ENCODE assay signal across 19 cellular contexts in the genomic region with DNA sequence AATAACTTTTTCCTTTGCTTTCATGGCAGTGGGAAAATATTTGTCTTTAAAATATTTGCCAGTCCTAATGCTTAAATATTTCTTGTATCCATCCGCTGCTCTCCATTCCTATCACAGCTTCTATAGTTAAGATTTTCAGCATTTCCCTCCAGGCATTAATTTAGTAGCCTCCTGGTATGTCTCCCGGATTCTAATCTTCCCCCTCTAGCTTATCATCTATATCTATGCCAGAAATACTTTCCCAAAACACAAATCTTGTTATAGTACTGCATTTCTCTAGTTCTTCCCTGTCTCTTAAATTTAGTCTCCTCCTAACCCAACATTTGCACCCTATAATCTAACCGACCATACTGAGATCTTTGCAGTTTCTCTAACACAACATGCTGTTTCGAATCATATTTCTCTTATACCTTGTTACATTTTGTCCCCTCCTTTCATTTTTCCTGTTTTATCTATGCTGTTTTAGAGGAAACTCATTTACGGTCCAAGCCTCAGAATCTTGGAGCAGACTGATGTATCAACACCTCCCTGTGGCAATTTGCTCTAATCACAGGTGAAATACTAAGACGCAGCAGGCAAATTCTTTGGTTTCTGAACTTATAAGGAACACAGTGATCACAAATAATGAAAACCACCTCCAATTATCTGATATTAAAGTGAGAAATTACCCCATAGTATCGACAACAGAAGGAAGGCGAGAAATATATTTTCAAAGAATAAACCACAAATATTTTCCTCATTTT. TPM values are rescaled to one million over a fixed set of nuclear protein-coding genes. Genes with fewer than 3 reads are reported as not detected.
DNase-seq lines count a peak whose midpoint lies in the region; ATAC-seq, FAIRE-seq and TF ChIP-seq lines count a peak whose summit lies in the region.
"Had no signal": no experiment of that assay in that cellular context is flagged by ENCODE, and none has a peak within 500 bp of the region (broad histone marks: within the 10 kb centered on the region; RNA-seq: fewer than 3 reads in every experiment).

No MANE protein-coding gene starts in this region.

- H3K4me3 ChIP-seq in SK-N-SH (ENCODE audit: low read depth in 2 of 2, low read length in 1 of 2): no peak overlapping the region
- no peak overlapping the region for H3K4me3 ChIP-seq in OCI-LY1 (ENCODE audit: low read depth, low read length, poor library complexity, severe bottlenecking)
- H3K4me3 ChIP-seq in K562: no peak overlapping the region
- H3K4me3 ChIP-seq in neural progenitor cell: no peak overlapping the region
- no peak overlapping the region for H3K4me3 ChIP-seq in left ventricle myocardium inferior

- H3K9me3 Mint-ChIP-seq in neural progenitor cell: no peaks in the 10 kb centered on the region
- peaks cover 4% of the 10 kb centered on the region for H3K9me3 Mint-ChIP-seq in activated naive CD4-positive, alpha-beta T cell treated with anti-CD3 and anti-CD28 coated beads for 36 hours

- H3K4me1 Mint-ChIP-seq in neural progenitor cell: no peaks in the 10 kb centered on the region
- no peaks in the 10 kb centered on the region for H3K4me1 Mint-ChIP-seq in activated naive CD4-positive, alpha-beta T cell treated with anti-CD3 and anti-CD28 coated beads for 36 hours (ENCODE audit: low read depth)
- H3K4me1 Mint-ChIP-seq: B cell had no signal

- H3K4me1 ChIP-seq in SK-N-SH (ENCODE audit: control insufficient read depth in 1 of 2, insufficient read depth in 2 of 2, low read depth in 1 of 2, low read length in 1 of 2) (peaks cover 0 to 3% of the 10 kb centered on the region in 2 experiments; a peak in 1 of 4 replicates), OCI-LY1 (ENCODE audit: insufficient read depth, low read length, severe bottlenecking) (peaks cover 18% of the 10 kb centered on the region), K562 (replicated peaks in 1 of 2; ENCODE audit: control insufficient read depth in 2 of 2, insufficient read depth in 2 of 2, low read length in 2 of 2) (no peaks in the 10 kb centered on the region), neural progenitor cell (no peaks in the 10 kb centered on the region), left ventricle myocardium inferior (no peaks in the 10 kb centered on the region)

- no peaks in the 10 kb centered on the region for H3K9me1 ChIP-seq in K562 (ENCODE audit: control insufficient read depth, insufficient read depth, low read length)

- ATAC-seq in SK-N-SH treated with all-trans-retinoic acid at 6 μM for 48 hours (no peak), K562 (peak; percentile 32; the same call in 1 of the 3 replicates), GM18511 (IDR thresholded peaks at IDR 0.05; ENCODE audit: unreplicated experiment) (no peak)

- H3K27ac ChIP-seq in SK-N-SH (ENCODE audit: low read depth in 2 of 2, low read length in 1 of 2) (no peak overlapping the region), OCI-LY1 (ENCODE audit: low read depth, low read length, poor library complexity, severe bottlenecking) (no peak overlapping the region), K562 (ENCODE audit: extremely low read depth, low read depth, low read length) (no peak overlapping the region), neural progenitor cell (no peak overlapping the region), left ventricle myocardium inferior (replicated peaks) (no peak overlapping the region)

- no peaks in the 10 kb centered on the region for H3K9me3 ChIP-seq in SK-N-SH
- peaks cover 11% of the 10 kb centered on the region for H3K9me3 ChIP-seq in OCI-LY1 (ENCODE audit: low read length)
- no peaks in the 10 kb centered on the region for H3K9me3 ChIP-seq in K562 (replicated peaks; ENCODE audit: control insufficient read depth, insufficient read depth, low read depth, low read length)
- H3K9me3 ChIP-seq in neural progenitor cell (ENCODE audit: low read depth): no peaks in the 10 kb centered on the region
- peaks cover 11% of the 10 kb centered on the region for H3K9me3 ChIP-seq in left ventricle myocardium inferior (replicated peaks)

- H3K9me2 ChIP-seq in SK-N-SH (no peaks in the 10 kb centered on the region), OCI-LY1 (ENCODE audit: low read depth, low read length) (no peaks in the 10 kb centered on the region)

- TF ChIP-seq CTCF in SK-N-SH (IDR thresholded peaks at IDR 0.05) (no peak), OCI-LY1 (IDR thresholded peaks at IDR 0.05; ENCODE audit: low read length) (peak; percentile 48), K562 (IDR thresholded peaks at IDR 0.05 in 2 of 3, conservative IDR thresholded peaks at IDR 0.05 in 1 of 3; ENCODE audit: insufficient read depth in 2 of 3, low read depth in 1 of 3, low read length in 3 of 3) (peak in 1 of 3 experiments; percentile 19; a peak in 1 of 6 replicates), neural progenitor cell (IDR thresholded peaks at IDR 0.05) (peak; percentile 11), left ventricle myocardium inferior (IDR thresholded peaks at IDR 0.05; ENCODE audit: borderline replicate concordance) (no peak)

- 0 out of 2 replicates have a peak overlapping the region, but pooled peaks have one; percentile 9 for H3K4me2 ChIP-seq in SK-N-SH
- H3K4me2 ChIP-seq in OCI-LY1 (ENCODE audit: low read length): peak overlapping the region; percentile 9; the same call in 1 of the 2 replicates
- no peak overlapping the region for H3K4me2 ChIP-seq in K562 (ENCODE audit: insufficient read depth, low read length)
- H3K4me2 ChIP-seq in neural progenitor cell: no peak overlapping the region

- WGBS in SK-N-SH (ENCODE audit: low lambda C conversion rate): 36% methylated on average over 8 of the region's 8 CpGs
- 2% methylated on average over 8 of the region's 8 CpGs for WGBS in K562 (ENCODE audit: insufficient coverage, low coverage, missing lambda C conversion rate)

- H3F3A ChIP-seq in SK-N-SH (replicated peaks; ENCODE audit: insufficient read depth) (no peaks in the 10 kb centered on the region), OCI-LY1 (ENCODE audit: insufficient read depth, low read length) (peaks cover 3% of the 10 kb centered on the region; the same call in 1 of the 2 replicates), neural progenitor cell (ENCODE audit: low read depth) (no peaks in the 10 kb centered on the region)

- H2AFZ ChIP-seq in SK-N-SH (ENCODE audit: low read depth): no peak overlapping the region
- H2AFZ ChIP-seq in OCI-LY1 (ENCODE audit: low read length): peak overlapping the region; percentile 90
- H2AFZ ChIP-seq in K562 (ENCODE audit: low read depth, low read length): no peak overlapping the region
- H2AFZ ChIP-seq in neural progenitor cell (replicated peaks): no peak overlapping the region

- H3K79me2 ChIP-seq in SK-N-SH (ENCODE audit: insufficient read depth) (peaks cover 7% of the 10 kb centered on the region), OCI-LY1 (ENCODE audit: insufficient read depth, low read length) (no peaks in the 10 kb centered on the region), K562 (ENCODE audit: control insufficient read depth, insufficient read depth, low read length) (no peaks in the 10 kb centered on the region), neural progenitor cell (ENCODE audit: low read depth) (no peaks in the 10 kb centered on the region)

- no peaks in the 10 kb centered on the region for H4K20me1 ChIP-seq in SK-N-SH (ENCODE audit: insufficient read depth)
- no peaks in the 10 kb centered on the region for H4K20me1 ChIP-seq in OCI-LY1 (ENCODE audit: insufficient read depth, low read length)
- no peaks in the 10 kb centered on the region for H4K20me1 ChIP-seq in K562 (replicated peaks; ENCODE audit: control insufficient read depth, insufficient read depth, low read length)
- no peaks in the 10 kb centered on the region for H4K20me1 ChIP-seq in neural progenitor cell (ENCODE audit: low read depth)

- no peaks in the 10 kb centered on the region for H3K27me3 Mint-ChIP-seq in neural progenitor cell (ENCODE audit: insufficient read depth, low read depth)
- no peaks in the 10 kb centered on the region for H3K27me3 Mint-ChIP-seq in activated naive CD4-positive, alpha-beta T cell treated with anti-CD3 and anti-CD28 coated beads for 36 hours (ENCODE audit: low read depth)
- H3K27me3 Mint-ChIP-seq: B cell; CD4-positive, alpha-beta T cell had no signal

- FAIRE-seq in K562 (lab: Jason Lieb, UNC): no peak
- FAIRE-seq: G401.6, GM12892, GM19239, H54 had no signal

- TF ChIP-seq EP300 in SK-N-SH (IDR thresholded peaks at IDR 0.05; ENCODE audit: borderline replicate concordance in 1 of 2, low read depth in 1 of 2, low read length in 1 of 2) (no peak), K562 (IDR thresholded peaks at IDR 0.05; ENCODE audit: low read length) (no peak)

- in situ Hi-C loops in K562 (cut with MboI): no loop called here

- H3K36me3 Mint-ChIP-seq in neural progenitor cell: no peaks in the 10 kb centered on the region
- H3K36me3 Mint-ChIP-seq in activated naive CD4-positive, alpha-beta T cell treated with anti-CD3 and anti-CD28 coated beads for 36 hours (ENCODE audit: low read depth): no peaks in the 10 kb centered on the region

- no peak overlapping the region for H3K9ac ChIP-seq in SK-N-SH
- no peak overlapping the region for H3K9ac ChIP-seq in OCI-LY1 (ENCODE audit: low read length)
- H3K9ac ChIP-seq in K562 (ENCODE audit: insufficient read depth in 1 of 2, low read depth in 2 of 2, low read length in 2 of 2): no peak overlapping the region
- no peak overlapping the region for H3K9ac ChIP-seq in neural progenitor cell

- CTCF ChIA-PET in SK-N-SH (lab: Yijun Ruan, JAX) (interaction anchor here (1.3 to 1.9 kb wide), 3 partner anchors 7 to 18 kb away, joined by 3 to 7 read pairs (median 3); partner anchors contain the start of gene CNTNAP2), K562 (lab: Yijun Ruan, JAX; ENCODE audit: low intra/inter-chr PET ratio) (no interaction called here)
- CTCF ChIA-PET in activated naive CD4-positive, alpha-beta T cell treated with anti-CD3 and anti-CD28 coated beads for 36 hours (lab: Charles Lee): no interaction called here

- POLR2A ChIA-PET in SK-N-SH (lab: Yijun Ruan, JAX): no interaction called here
- POLR2A ChIA-PET in K562 (lab: Yijun Ruan, JAX): no interaction called here

- H3K27ac Mint-ChIP-seq in neural progenitor cell: no peak overlapping the region
- no peak overlapping the region for H3K27ac Mint-ChIP-seq in activated naive CD4-positive, alpha-beta T cell treated with anti-CD3 and anti-CD28 coated beads for 36 hours
- H3K27ac Mint-ChIP-seq: B cell; CD4-positive, alpha-beta T cell had no signal

- BruUV-seq in K562 (replicated peaks; lab: Mats Ljungman, UMichigan): no TSS peak

- no peak overlapping the region for H3K4me3 Mint-ChIP-seq in neural progenitor cell
- H3K4me3 Mint-ChIP-seq in activated naive CD4-positive, alpha-beta T cell treated with anti-CD3 and anti-CD28 coated beads for 36 hours: no peak overlapping the region
- H3K4me3 Mint-ChIP-seq: B cell; CD4-positive, alpha-beta T cell had no signal

- intact Hi-C loops in K562 (cut with micrococcal nuclease): no loop called here
- intact Hi-C loops in activated naive CD4-positive, alpha-beta T cell treated with anti-CD3 and anti-CD28 coated beads for 36 hours (cut with micrococcal nuclease): no loop called here
- intact Hi-C loops in left ventricle myocardium inferior (cut with micrococcal nuclease): no loop called here

- H3K27me3 ChIP-seq in SK-N-SH (ENCODE audit: insufficient read depth): no peaks in the 10 kb centered on the region
- H3K27me3 ChIP-seq in OCI-LY1 (ENCODE audit: insufficient read depth, low read length): no peaks in the 10 kb centered on the region
- no peaks in the 10 kb centered on the region for H3K27me3 ChIP-seq in K562 (ENCODE audit: control insufficient read depth in 2 of 2, insufficient read depth in 2 of 2, low read length in 2 of 2)
- H3K27me3 ChIP-seq in neural progenitor cell: no peaks in the 10 kb centered on the region
- H3K27me3 ChIP-seq in left ventricle myocardium inferior (ENCODE audit: low read depth): no peaks in the 10 kb centered on the region

- no peak for DNase-seq in SK-N-SH
- no peak for DNase-seq in K562 (ENCODE audit: extremely low read depth in 1 of 4, low spot score in 3 of 4)
- no peak for DNase-seq in neural progenitor cell (ENCODE audit: low spot score)
- no peak for DNase-seq in activated naive CD4-positive, alpha-beta T cell treated with anti-CD3 and anti-CD28 coated beads for 36 hours
- no peak for DNase-seq in left ventricle myocardium inferior
- DNase-seq: C1 segment of cervical spinal cord; CD4-positive, alpha-beta T cell; DMS153; DMS79 treated with DMSO at 0.1 percent for 48 hours; EL; IMR-90 had no signal

- no peak; the same call in 1 of the 2 replicates for TF ChIP-seq RAD21 in SK-N-SH (IDR thresholded peaks at IDR 0.05; ENCODE audit: low read length)
- peak in 1 of 2 experiments; percentile 21; a peak in 1 of 4 replicates for TF ChIP-seq RAD21 in K562 (CRISPR knock-in tag; conservative IDR thresholded peaks at IDR 0.05 in 1 of 2, IDR thresholded peaks at IDR 0.05 in 1 of 2)

- no peaks in the 10 kb centered on the region for H3K36me3 ChIP-seq in SK-N-SH (replicated peaks in 1 of 2; ENCODE audit: control insufficient read depth in 1 of 2, insufficient read depth in 2 of 2, low read length in 1 of 2)
- no peaks in the 10 kb centered on the region for H3K36me3 ChIP-seq in OCI-LY1 (ENCODE audit: insufficient read depth, low read length)
- H3K36me3 ChIP-seq in K562 (ENCODE audit: control insufficient read depth, insufficient read depth, low read length): no peaks in the 10 kb centered on the region
- H3K36me3 ChIP-seq in neural progenitor cell: no peaks in the 10 kb centered on the region
- no peaks in the 10 kb centered on the region for H3K36me3 ChIP-seq in left ventricle myocardium inferior

- TF ChIP-seq POLR2A in K562 (conservative IDR thresholded peaks at IDR 0.05): no peak

RNA-seq across cellular contexts. Expression of gene CNTNAP2, which starts 10.3 kb away (rescaled TPM):
- polyA plus RNA-seq in SK-N-SH (2012; rRNA removed) (3.4 and 4.0 TPM in 2 replicates), K562 (2011; rRNA removed) (not detected in 2 replicates), K562 (2014; fragmentation: Illumina TruSeq; extraction: Trizol) (0.10 TPM in 1 of 2 replicates, not detected in the other), K562 (2014; fragmentation: Nextera tagmentation; extraction: Ambion mirVana) (not detected), K562 (2014; rRNA removed) (0.04 TPM in 1 of 2 replicates, not detected in the other)
- polyA plus RNA-seq in SK-N-SH (2012; cell fraction: cytosol; rRNA removed): 4.9 and 5.3 TPM in 2 replicates
- 1.4 and 3.0 TPM in 2 replicates for polyA plus RNA-seq in SK-N-SH (2012; cell fraction: nucleus; rRNA removed)
- 0.23 and 0.49 TPM in 2 replicates for total RNA-seq in K562 (2011; cell fraction: chromatin; rRNA removed; ENCODE audit: low replicate concordance)
- 0.17 and 0.26 TPM in 2 replicates for total RNA-seq in K562 (2011; cell fraction: nucleolus; rRNA removed)
- total RNA-seq in K562 (2011; cell fraction: nucleoplasm; rRNA removed): 0.29 and 0.46 TPM in 2 replicates
- total RNA-seq in K562 (2014; rRNA removed) (0.09 and 0.37 TPM in 2 replicates), K562 (2014; rRNA removed; fragmentation: Illumina TruSeq; extraction: Trizol) (0.07 TPM in 1 of 2 replicates, not detected in the other), K562 (2015; rRNA removed; fragmentation: Illumina TruSeq; extraction: Trizol) (0.18 and 0.53 TPM in 2 replicates), K562 (2021) (0.11 and 0.62 TPM in 2 replicates), neural progenitor cell (ENCODE audit: low replicate concordance) (110 and 126 TPM in 2 replicates), left ventricle myocardium inferior (0.99 TPM)
- 0.01 TPM in 1 of 2 replicates, not detected in the other for polyA plus RNA-seq in K562 (2011; cell fraction: cytosol; rRNA removed)
- polyA plus RNA-seq in K562 (2011; cell fraction: nucleus; rRNA removed): 0.62 and 0.64 TPM in 2 replicates
- polyA plus RNA-seq in K562 (2012): 0.08 and 0.14 TPM in 2 replicates
- 0.03 and 0.04 TPM in 2 replicates for polyA minus RNA-seq in K562 (2011; rRNA and poly(A)+ RNA removed)
- polyA minus RNA-seq in K562 (2011; cell fraction: cytosol; rRNA and poly(A)+ RNA removed): not detected in 2 replicates
- 0.22 and 0.54 TPM in 2 replicates for polyA minus RNA-seq in K562 (2011; cell fraction: nucleus; rRNA and poly(A)+ RNA removed)
- total RNA-seq in activated naive CD4-positive, alpha-beta T cell treated with anti-CD3 and anti-CD28 coated beads for 36 hours: under 1 TPM in 1 of 2 experiments, not detected in 1; 0.14 TPM
- total RNA-seq: CD4-positive, alpha-beta T cell; IMR-90 had no signal
- polyA plus RNA-seq: IMR-90 had no signal

Comparison
In these comparisons a context has a peak if more than half of its experiments do, and no peak if none do; other contexts are left out.
1. H3K4me2 ChIP-seq: peak in SK-N-SH (single experiment) and OCI-LY1 (single experiment); none in K562 (single experiment) and neural progenitor cell (single experiment).
2. CTCF ChIP-seq: peak in OCI-LY1 (single experiment) and neural progenitor cell (single experiment); none in SK-N-SH (single experiment) and left ventricle myocardium inferior (single experiment).
3. RNA of gene CNTNAP2, which starts 10.3 kb away (total RNA-seq): 110 to 126 TPM in neural progenitor cell; 0.99 TPM in left ventricle myocardium inferior (single experiment), 0.07 to 0.62 TPM in K562 and 0.14 TPM in activated naive CD4-positive, alpha-beta T cell treated with anti-CD3 and anti-CD28 coated beads for 36 hours; every median in the first group is over 10 times any median in the second.